Comparison of ENCODE assay signal across 8 cellular contexts in genomic region chr20:25695532-25696383, GRCh38. TPM values are rescaled to one million over a fixed set of nuclear protein-coding genes. Genes with fewer than 3 reads are reported as not detected.
DNase-seq lines count a peak whose midpoint lies in the region; ATAC-seq and TF ChIP-seq lines count a peak whose summit lies in the region.

No MANE protein-coding gene starts in this region.

- peak overlapping the region; percentile 96 for H3K4me3 ChIP-seq in AG04450 (ENCODE audit: low read depth, low read length)
- H3K4me3 ChIP-seq in WI38 (ENCODE audit: low read depth, low read length), result peak overlapping the region; percentile 86
- peak overlapping the region; percentile 78 for H3K4me3 ChIP-seq in parathyroid adenoma (ENCODE audit: low read depth, low read length)

- ATAC-seq in GM19455 (IDR thresholded peaks at IDR 0.05; ENCODE audit: unreplicated experiment) (peak; percentile 1), HG02759 (IDR thresholded peaks at IDR 0.05; ENCODE audit: unreplicated experiment) (no peak)

- H3K9ac ChIP-seq in parathyroid adenoma, result peak overlapping the region; percentile 78

- no peaks in the 10 kb centered on the region for H3K79me2 ChIP-seq in parathyroid adenoma

- no peaks in the 10 kb centered on the region for H3K36me3 ChIP-seq in parathyroid adenoma (ENCODE audit: control insufficient read depth, insufficient read depth, low read length)

- no peaks in the 10 kb centered on the region for H3K27me3 ChIP-seq in AG04450 (ENCODE audit: control insufficient read depth, insufficient read depth, low read length)
- H3K27me3 ChIP-seq in parathyroid adenoma (ENCODE audit: control insufficient read depth, insufficient read depth, low read length), result no peaks in the 10 kb centered on the region

- TF ChIP-seq CTCF in AG04450 (IDR thresholded peaks at IDR 0.05; ENCODE audit: low read depth, low read length) (no peak), WI38 (IDR thresholded peaks at IDR 0.05; ENCODE audit: low read depth, low read length) (no peak), parathyroid adenoma (IDR thresholded peaks at IDR 0.05) (no peak)

- CTCF ChIA-PET in AG04450 (lab: Charles Lee), result interaction anchor here (0.6 kb wide), 1 partner anchor 125 kb away, joined by 5 read pairs; no protein-coding TSS in a partner anchor

- DNase-seq in AG04450 (ENCODE audit: low read depth, low spot score) (no peak), glomerular visceral epithelial cell (ENCODE audit: extremely low spot score) (peak; percentile 25), NCI-H128 (lab: John Stamatoyannopoulos, UW; ENCODE audit: unreplicated experiment) (no peak), 8988T (no peak)

- POLR2A ChIA-PET in AG04450 (lab: Yijun Ruan, JAX), result no interaction called here

- peak overlapping the region; percentile 70 for H3K4me2 ChIP-seq in parathyroid adenoma (ENCODE audit: low read length)

- H3K27ac ChIP-seq in AG04450 (ENCODE audit: low read depth, low read length) (peak overlapping the region; percentile 75), parathyroid adenoma (peak overlapping the region; percentile 80)

- H3K4me1 ChIP-seq in parathyroid adenoma, result no peaks in the 10 kb centered on the region

- H3K9me3 ChIP-seq in AG04450 (ENCODE audit: control insufficient read depth, insufficient read depth, low read length), result no peaks in the 10 kb centered on the region; the same call in 1 of the 2 replicates
- H3K9me3 ChIP-seq in parathyroid adenoma (ENCODE audit: control insufficient read depth, low read length), result no peaks in the 10 kb centered on the region

- peak overlapping the region; percentile 96 for H2AFZ ChIP-seq in parathyroid adenoma

RNA-seq across cellular contexts. Expression of gene ZNF337, which starts 0.9 kb away (rescaled TPM):
- polyA plus RNA-seq in AG04450 (2011; rRNA removed), result 11.3 and 12.9 TPM in 2 replicates
- polyA minus RNA-seq in AG04450 (2011; rRNA and poly(A)+ RNA removed), result 14.6 and 17.0 TPM in 2 replicates
